ENCODE assay signal across 8 cellular contexts in genomic region chr6:52155791-52156576, GRCh38. TPM values are rescaled to one million over a fixed set of nuclear protein-coding genes. Genes with fewer than 3 reads are reported as not detected.
DNase-seq lines count a peak whose midpoint lies in the region; ATAC-seq and TF ChIP-seq lines count a peak whose summit lies in the region.

No MANE protein-coding gene starts in this region.

- no peaks in the 10 kb centered on the region for H3K36me3 Mint-ChIP-seq in naive thymus-derived CD8-positive, alpha-beta T cell

- peak overlapping the region in 2 of 10 donors; percentile 29 to 43 for H3K27ac Mint-ChIP-seq in naive thymus-derived CD8-positive, alpha-beta T cell

- intact Hi-C loops in posterior vena cava (cut with DNase I) = no loop called here

- no peak overlapping the region for H3K4me3 Mint-ChIP-seq in naive thymus-derived CD8-positive, alpha-beta T cell

- POLR2A ChIA-PET in naive thymus-derived CD8-positive, alpha-beta T cell (lab: Charles Lee) = no interaction called here

- H3K9me3 Mint-ChIP-seq in naive thymus-derived CD8-positive, alpha-beta T cell = no peaks in the 10 kb centered on the region

- H3K4me3 ChIP-seq in kidney epithelial cell (ENCODE audit: low read depth, low read length) = no peak overlapping the region

- H3K4me1 Mint-ChIP-seq in naive thymus-derived CD8-positive, alpha-beta T cell = peaks cover 4 to 9% (median 9%) of the 10 kb centered on the region in 4 donors

- no peaks in the 10 kb centered on the region for H3K27me3 ChIP-seq in kidney epithelial cell (ENCODE audit: control insufficient read depth, insufficient read depth, low read length)

- H3K27me3 Mint-ChIP-seq in naive thymus-derived CD8-positive, alpha-beta T cell = peaks cover 0 to 26% (median 19%) of the 10 kb centered on the region in 5 donors

- no peak for TF ChIP-seq CTCF in kidney epithelial cell (IDR thresholded peaks at IDR 0.05; ENCODE audit: insufficient read depth, low read length, poor library complexity, severe bottlenecking)

- DNase-seq in NCI-H510A (lab: John Stamatoyannopoulos, UW) (peak; percentile 35), kidney epithelial cell (ENCODE audit: low read depth) (peak; percentile 86), posterior vena cava (ENCODE audit: low spot score) (no peak), AG20443 (ENCODE audit: low spot score) (no peak)
- DNase-seq in activated CD4-positive, CD25-positive, alpha-beta regulatory T cell (lab: John Stamatoyannopoulos, UW) = no peak
- no peak for DNase-seq in naive thymus-derived CD8-positive, alpha-beta T cell

- no peaks in the 10 kb centered on the region for H3K36me3 ChIP-seq in kidney epithelial cell (ENCODE audit: control insufficient read depth, insufficient read depth, low read length)

- ATAC-seq in GM18909 (IDR thresholded peaks at IDR 0.05; ENCODE audit: poor library complexity, unreplicated experiment) (peak; percentile 94), HG02759 (IDR thresholded peaks at IDR 0.05; ENCODE audit: unreplicated experiment) (peak; percentile 83)
- ATAC-seq in naive thymus-derived CD8-positive, alpha-beta T cell = no peak

RNA-seq across cellular contexts. Expression of gene IL17A, which starts 30.2 kb away (rescaled TPM):
- total RNA-seq in kidney epithelial cell (not detected in 2 replicates), posterior vena cava (not detected)
- not detected for total RNA-seq in naive thymus-derived CD8-positive, alpha-beta T cell
- polyA plus RNA-seq in naive thymus-derived CD8-positive, alpha-beta T cell = not detected

Comparison
In these comparisons a context has a peak if more than half of its experiments do, and no peak if none do; other contexts are left out.
1. ATAC-seq: peak in GM18909 (single experiment) and HG02759 (single experiment); none in naive thymus-derived CD8-positive, alpha-beta T cell (0 of 2).
2. DNase-seq: peak in NCI-H510A (single experiment) and kidney epithelial cell (single experiment); none in activated CD4-positive, CD25-positive, alpha-beta regulatory T cell (0 of 4), posterior vena cava (single experiment), AG20443 (single experiment) and naive thymus-derived CD8-positive, alpha-beta T cell (0 of 10).